In the genomic region with DNA sequence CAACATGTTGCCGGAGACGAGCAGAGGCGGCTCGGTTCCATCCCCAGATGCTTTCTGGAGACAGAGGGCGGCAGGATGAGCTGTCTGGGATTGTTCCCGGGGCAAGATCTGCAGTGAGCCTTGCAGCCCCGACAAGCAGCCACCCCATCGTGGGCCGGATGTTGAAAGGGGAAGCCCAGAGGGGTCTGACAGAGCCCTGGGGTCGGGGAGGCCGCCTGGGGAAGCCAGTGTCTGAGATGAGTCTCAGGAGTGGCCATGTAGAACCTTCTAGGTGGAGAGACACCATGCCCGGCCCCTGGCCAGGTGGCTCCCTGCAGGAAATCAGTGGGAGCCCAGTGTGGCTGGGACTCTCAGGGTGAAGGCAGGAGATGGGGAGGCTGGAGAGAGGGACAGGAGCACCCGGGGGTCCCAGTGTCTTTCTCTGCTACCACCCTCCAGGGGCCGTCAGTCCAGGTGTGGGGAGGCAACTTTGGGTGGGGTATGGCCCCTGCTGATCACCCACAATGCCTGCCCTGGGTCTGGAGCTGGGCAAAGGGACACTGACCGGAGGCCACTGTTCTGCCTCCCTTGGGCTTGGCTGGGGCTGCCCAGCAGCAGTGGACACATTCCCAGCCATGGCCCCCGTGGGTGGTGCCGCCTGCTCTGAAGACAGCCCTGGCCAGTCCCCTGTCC, we compare ENCODE assay signal across 14 cellular contexts.
DNase-seq lines count a peak whose midpoint lies in the region; ATAC-seq and TF ChIP-seq lines count a peak whose summit lies in the region.
"Had no signal": no experiment of that assay in that cellular context is flagged by ENCODE, and none has a peak within 500 bp of the region (broad histone marks: within the 10 kb centered on the region; RNA-seq: fewer than 3 reads in every experiment).

No MANE protein-coding gene starts in this region.

- ATAC-seq in natural killer cell (no peak), GM19035 (IDR thresholded peaks at IDR 0.05; ENCODE audit: unreplicated experiment) (no peak), GM18868 (IDR thresholded peaks at IDR 0.05; ENCODE audit: unreplicated experiment) (no peak)

- H3K36me3 Mint-ChIP-seq in dendritic cell treated with granulocyte-macrophage colony-stimulating factor and Interleukin-4, amounts not matched to agents 40 ng/mL and 50 ng/mL, for 4 days (ENCODE audit: low read depth) = no peaks in the 10 kb centered on the region
- no peaks in the 10 kb centered on the region for H3K36me3 Mint-ChIP-seq in natural killer cell

- no peak for TF ChIP-seq CTCF in Peyer's patch (IDR thresholded peaks at IDR 0.05)
- TF ChIP-seq CTCF in natural killer cell (IDR thresholded peaks at IDR 0.05) = no peak
- no peak for TF ChIP-seq CTCF in tibial artery (IDR thresholded peaks at IDR 0.05)

- H3K27me3 Mint-ChIP-seq in dendritic cell treated with granulocyte-macrophage colony-stimulating factor and Interleukin-4, amounts not matched to agents 40 ng/mL and 50 ng/mL, for 4 days = peaks cover 11% of the 10 kb centered on the region
- H3K27me3 Mint-ChIP-seq in natural killer cell (ENCODE audit: low read depth in 2 of 2) = peaks cover 0 to 2% of the 10 kb centered on the region in 2 donors

- H3K27ac ChIP-seq in Peyer's patch (peak overlapping the region in 2 of 4 donors; percentile 14 to 46), tibial artery (no peak overlapping the region)

- H3K4me1 ChIP-seq in Peyer's patch = peaks cover 0 to 2% (median 0%) of the 10 kb centered on the region in 4 donors
- peaks cover 0 to 12% (median 4%) of the 10 kb centered on the region in 4 donors for H3K4me1 ChIP-seq in tibial artery

- DNase-seq in Peyer's patch (peak; percentile 12 to 48 (median 40)), natural killer cell (peak; percentile 9), tibial artery (peak; percentile 9 to 42), 8988T (no peak)
- DNase-seq: activated CD4-positive, CD25-positive, alpha-beta regulatory T cell; cerebellar nuclear complex; DMS 273 treated with DMSO at 0.1 percent for 48 hours; NCI-H1436; NCI-H2171 treated with DMSO at 0.1 percent for 48 hours; occipital lobe; stimulated activated CD4-positive, alpha-beta T cell treated with anti-CD3 and anti-CD28 coated beads, Interleukin-2, amount 100 ng/mL, for 24 hours had no signal

- H3K4me3 ChIP-seq in Peyer's patch (no peak overlapping the region), tibial artery (no peak overlapping the region)

- TF ChIP-seq POLR2A in Peyer's patch (IDR thresholded peaks at IDR 0.05) = no peak

- H3K4me1 Mint-ChIP-seq in dendritic cell treated with granulocyte-macrophage colony-stimulating factor and Interleukin-4, amounts not matched to agents 40 ng/mL and 50 ng/mL, for 4 days (ENCODE audit: low read depth) = peaks cover 62% of the 10 kb centered on the region
- no peaks in the 10 kb centered on the region for H3K4me1 Mint-ChIP-seq in natural killer cell

- intact Hi-C loops in dendritic cell treated with granulocyte-macrophage colony-stimulating factor and Interleukin-4, amounts not matched to agents 40 ng/mL and 50 ng/mL, for 4 days (cut with micrococcal nuclease) = no loop called here
- intact Hi-C loops in natural killer cell (cut with micrococcal nuclease) = no loop called here
- intact Hi-C loops in tibial artery (cut with DNase I; ENCODE audit: low total_unique reads) = no loop called here

- peak overlapping the region; percentile 67 for H3K27ac Mint-ChIP-seq in dendritic cell treated with granulocyte-macrophage colony-stimulating factor and Interleukin-4, amounts not matched to agents 40 ng/mL and 50 ng/mL, for 4 days
- no peak overlapping the region for H3K27ac Mint-ChIP-seq in natural killer cell

- no peaks in the 10 kb centered on the region for H3K9me3 Mint-ChIP-seq in dendritic cell treated with granulocyte-macrophage colony-stimulating factor and Interleukin-4, amounts not matched to agents 40 ng/mL and 50 ng/mL, for 4 days
- H3K9me3 Mint-ChIP-seq in natural killer cell = no peaks in the 10 kb centered on the region

- no peaks in the 10 kb centered on the region for H3K36me3 ChIP-seq in Peyer's patch
- no peaks in the 10 kb centered on the region for H3K36me3 ChIP-seq in tibial artery

- H3K27me3 ChIP-seq in Peyer's patch = no peaks in the 10 kb centered on the region
- H3K27me3 ChIP-seq in tibial artery = no peaks in the 10 kb centered on the region

- no peaks in the 10 kb centered on the region for H3K9me3 ChIP-seq in Peyer's patch
- no peaks in the 10 kb centered on the region for H3K9me3 ChIP-seq in tibial artery

- H3K4me3 Mint-ChIP-seq in dendritic cell treated with granulocyte-macrophage colony-stimulating factor and Interleukin-4, amounts not matched to agents 40 ng/mL and 50 ng/mL, for 4 days = no peak overlapping the region
- no peak overlapping the region for H3K4me3 Mint-ChIP-seq in natural killer cell
